ENCODE assay signal across 7 cellular contexts in the genomic region with DNA sequence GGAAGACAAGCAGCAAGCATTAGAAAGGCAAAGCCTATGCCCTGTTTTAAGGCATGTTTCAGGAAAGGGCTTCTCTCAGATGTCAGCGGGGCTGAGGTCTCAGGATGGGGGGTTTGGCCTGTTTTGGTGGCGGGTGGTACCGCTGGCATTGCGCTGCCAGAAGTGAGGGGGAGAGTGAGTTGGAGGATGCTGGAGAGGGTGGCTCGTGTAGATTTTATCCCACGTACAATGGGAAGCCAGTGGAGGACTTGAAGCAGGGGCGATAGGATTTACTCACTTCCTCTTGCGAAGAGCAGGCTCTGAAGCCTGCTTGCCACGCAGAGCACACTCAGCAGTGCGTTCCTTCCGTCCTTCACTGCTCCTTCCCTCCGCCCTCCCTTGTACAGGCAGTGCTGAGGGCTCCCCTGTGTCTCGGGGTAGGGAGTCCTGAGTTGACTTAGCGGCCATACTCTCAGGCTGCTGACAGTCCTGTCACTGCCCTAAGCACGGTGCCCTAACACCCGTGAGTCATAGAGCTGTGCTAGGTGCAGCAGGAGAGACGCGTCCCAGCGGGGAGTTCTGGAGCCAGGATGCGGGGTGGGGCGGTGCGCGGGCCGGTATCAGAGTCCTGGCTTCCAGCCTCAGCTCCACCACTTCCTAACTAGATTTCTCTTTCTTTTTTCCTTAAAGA.
DNase-seq lines count a peak whose midpoint lies in the region; ATAC-seq and TF ChIP-seq lines count a peak whose summit lies in the region.

No MANE protein-coding gene starts in this region.

- no peak overlapping the region for H2BK15ac ChIP-seq in IMR-90 (ENCODE audit: low read depth, low read length)

- DNase-seq in IMR-90 (peak; percentile 81), heart left ventricle (peak in 2 of 5 donors; percentile 45 to 62), pulmonary artery endothelial cell (ENCODE audit: low read depth, low spot score) (peak; percentile 22), NCI-H2081 (lab: John Stamatoyannopoulos, UW) (no peak), DMS 273 treated with DMSO at 0.1 percent for 48 hours (lab: John Stamatoyannopoulos, UW) (no peak)
- peak; percentile 21 for DNase-seq in activated naive CD4-positive, alpha-beta T cell treated with Interleukin-2 at 50 U/mL for 16 hours

- no peak overlapping the region for H3K18ac ChIP-seq in IMR-90 (ENCODE audit: low read depth, low read length)

- CTCF ChIA-PET in IMR-90 (lab: Yijun Ruan, JAX): interaction anchor here (1.0 kb wide), 1 partner anchor 11 kb away, joined by 4 read pairs; no protein-coding TSS in a partner anchor

- H2AK5ac ChIP-seq in IMR-90 (ENCODE audit: low read depth, low read length): peak overlapping the region; percentile 37; the same call in 1 of the 2 replicates

- peak overlapping the region; percentile 65 for H3K4ac ChIP-seq in IMR-90 (ENCODE audit: low read depth, low read length)

- peak overlapping the region; percentile 86 for H2AFZ ChIP-seq in IMR-90 (replicated peaks; ENCODE audit: low read length, poor library complexity)

- H3K56ac ChIP-seq in IMR-90 (ENCODE audit: extremely low read depth, insufficient read depth, low read length): no peak overlapping the region

- peak overlapping the region; percentile 38 for H2BK5ac ChIP-seq in IMR-90 (ENCODE audit: low read depth, low read length, poor library complexity, severe bottlenecking)

- peak overlapping the region in 1 of 2 experiments; percentile 65; a peak in 3 of 4 replicates for H4K8ac ChIP-seq in IMR-90 (ENCODE audit: low read depth in 2 of 2, low read length in 2 of 2)

- H4K91ac ChIP-seq in IMR-90 (ENCODE audit: insufficient read depth, low read depth, low read length): peak overlapping the region; percentile 45; the same call in 1 of the 2 replicates

- H4K20me1 ChIP-seq in IMR-90 (ENCODE audit: insufficient read depth, low read length): peaks cover 21% of the 10 kb centered on the region; the same call in 1 of the 2 replicates

- no peak for TF ChIP-seq RAD21 in IMR-90 (IDR thresholded peaks at IDR 0.05; ENCODE audit: low read length)

- peak overlapping the region; percentile 16 for H3K9ac ChIP-seq in IMR-90 (ENCODE audit: low read depth, low read length)

- peaks cover 0 to 12% of the 10 kb centered on the region in 2 experiments; a peak in 1 of 4 replicates for H3K79me1 ChIP-seq in IMR-90 (ENCODE audit: low read depth in 1 of 2, low read length in 2 of 2)

- H4K5ac ChIP-seq in IMR-90 (ENCODE audit: low read depth, low read length): peak overlapping the region; percentile 6; the same call in 1 of the 2 replicates

- H3K4me1 ChIP-seq in IMR-90 (ENCODE audit: control insufficient read depth, insufficient read depth, low read length) (peaks cover 12% of the 10 kb centered on the region), heart left ventricle (peaks cover 0 to 49% (median 24%) of the 10 kb centered on the region in 12 donors)

- 28% methylated on average over 6 of the region's 24 CpGs; no CpG with 5 or more reads in 1 of the 2 experiments for WGBS in IMR-90 (ENCODE audit: extremely low coverage in 2 of 2, insufficient read length in 1 of 2), 2 experiments
- WGBS in heart left ventricle, 4 donors: 30 to 48% (median 40%) methylated on average over 21 to 24 of the region's 24 CpGs

- H3K4me3 ChIP-seq in IMR-90 (ENCODE audit: insufficient read depth, low read depth, low read length): no peak overlapping the region
- peak overlapping the region in 10 of 12 donors; percentile 8 to 51 (median 37) for H3K4me3 ChIP-seq in heart left ventricle

- no peaks in the 10 kb centered on the region for H3K27me3 ChIP-seq in IMR-90 (ENCODE audit: control insufficient read depth, insufficient read depth, low read length)
- no peaks in the 10 kb centered on the region for H3K27me3 ChIP-seq in heart left ventricle

- H2BK20ac ChIP-seq in IMR-90 (ENCODE audit: low read depth, low read length): 0 out of 2 replicates have a peak overlapping the region, but pooled peaks have one; percentile 18

- BruUV-seq in IMR-90 (replicated peaks; lab: Mats Ljungman, UMichigan): no TSS peak

- peak overlapping the region; percentile 59; the same call in 1 of the 2 replicates for H2BK120ac ChIP-seq in IMR-90 (ENCODE audit: low read depth, low read length)

- no peak for TF ChIP-seq CTCF in IMR-90 (conservative IDR thresholded peaks at IDR 0.05; ENCODE audit: low read depth, low read length)
- no peak for TF ChIP-seq CTCF in heart left ventricle (IDR thresholded peaks at IDR 0.05)

- H2AK9ac ChIP-seq in IMR-90 (replicated peaks; ENCODE audit: low read depth, low read length, poor library complexity): peak overlapping the region; percentile 18

- intact Hi-C loops in IMR-90 (cut with micrococcal nuclease): loop anchor here (10.0 kb wide), 3 partner anchors 305 to 465 kb away; no protein-coding TSS in a partner anchor
- intact Hi-C loops in heart left ventricle (cut with DNase I): loop anchor here (5.0 to 10.0 kb wide), 10 partner anchors 125 to 728 kb away; a partner anchor contains a TSS

- peak overlapping the region; percentile 30 for H3K4me2 ChIP-seq in IMR-90 (ENCODE audit: low read depth, low read length)

- ATAC-seq in GM19372 (IDR thresholded peaks at IDR 0.05; ENCODE audit: low read depth, unreplicated experiment) (peak; percentile 54), IMR-90 (ENCODE audit: low read depth) (peak; percentile 81), heart left ventricle (peak; percentile 47 to 70 (median 69))

- peak overlapping the region; percentile 46 for H3K23ac ChIP-seq in IMR-90 (ENCODE audit: low read depth, low read length)

- H3K9me3 ChIP-seq in IMR-90 (ENCODE audit: control insufficient read depth, insufficient read depth, low read length) (no peaks in the 10 kb centered on the region), heart left ventricle (no peaks in the 10 kb centered on the region)

- H3K14ac ChIP-seq in IMR-90 (replicated peaks; ENCODE audit: low read depth, low read length): peak overlapping the region; percentile 83

- H3K27ac ChIP-seq in IMR-90 (ENCODE audit: insufficient read depth, low read length): peak overlapping the region; percentile 1; the same call in 1 of the 2 replicates
- H3K27ac ChIP-seq in heart left ventricle: peak overlapping the region in 8 of 12 donors; percentile 12 to 59 (median 22)

- dilution Hi-C loops in IMR-90 (cut with HindIII; ENCODE audit: low sequenced_read_pairs, unreplicated experiment): no loop called here

- POLR2A ChIA-PET in IMR-90 (lab: Charles Lee; ENCODE audit: unreplicated experiment): no interaction called here

- H3K9me1 ChIP-seq in IMR-90 (ENCODE audit: insufficient read depth, low read length): peaks cover 11% of the 10 kb centered on the region; the same call in 1 of the 2 replicates

- H3K36me3 ChIP-seq in IMR-90 (ENCODE audit: control insufficient read depth, insufficient read depth, low read length): no peaks in the 10 kb centered on the region
- no peaks in the 10 kb centered on the region for H3K36me3 ChIP-seq in heart left ventricle

- TF ChIP-seq POLR2A in IMR-90 (IDR thresholded peaks at IDR 0.05; ENCODE audit: low read depth, low read length): no peak
- no peak for TF ChIP-seq POLR2A in heart left ventricle (IDR thresholded peaks at IDR 0.05)

- in situ Hi-C loops in IMR-90 (cut with MboI; ENCODE audit: low sequenced_read_pairs): loop anchor here (10.0 kb wide), 3 partner anchors 115 to 725 kb away; no protein-coding TSS in a partner anchor

TF ChIP-seq in IMR-90, 13 proteins besides CTCF, POLR2A, EP300 and RAD21:
- TF ChIP-seq RFX5 (IDR thresholded peaks at IDR 0.05; ENCODE audit: low read depth, low read length): no peak
- TF ChIP-seq BHLHE40 (IDR thresholded peaks at IDR 0.05; ENCODE audit: low read depth, low read length): no peak
- no peak for TF ChIP-seq RCOR1 (IDR thresholded peaks at IDR 0.05; ENCODE audit: insufficient replicate concordance, low read length)
- no peak for TF ChIP-seq CHD1 (IDR thresholded peaks at IDR 0.05; ENCODE audit: low read depth, low read length)
- TF ChIP-seq, protein P1, sequence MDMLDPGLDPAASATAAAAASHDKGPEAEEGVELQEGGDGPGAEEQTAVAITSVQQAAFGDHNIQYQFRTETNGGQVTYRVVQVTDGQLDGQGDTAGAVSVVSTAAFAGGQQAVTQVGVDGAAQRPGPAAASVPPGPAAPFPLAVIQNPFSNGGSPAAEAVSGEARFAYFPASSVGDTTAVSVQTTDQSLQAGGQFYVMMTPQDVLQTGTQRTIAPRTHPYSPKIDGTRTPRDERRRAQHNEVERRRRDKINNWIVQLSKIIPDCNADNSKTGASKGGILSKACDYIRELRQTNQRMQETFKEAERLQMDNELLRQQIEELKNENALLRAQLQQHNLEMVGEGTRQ (IDR thresholded peaks at IDR 0.05; ENCODE audit: low read depth, low read length): no peak
- no peak for TF ChIP-seq SMC3 (IDR thresholded peaks at IDR 0.05; ENCODE audit: low read depth, low read length)
- TF ChIP-seq MXI1 (IDR thresholded peaks at IDR 0.05; ENCODE audit: borderline replicate concordance, low read depth, low read length): no peak
- TF ChIP-seq MAFK (IDR thresholded peaks at IDR 0.05; ENCODE audit: low read depth, low read length): no peak
- no peak for TF ChIP-seq CEBPB (IDR thresholded peaks at IDR 0.05; ENCODE audit: low read depth, low read length)
- no peak for TF ChIP-seq MAZ (IDR thresholded peaks at IDR 0.05; ENCODE audit: borderline replicate concordance, low read depth, low read length)
- TF ChIP-seq NFE2L2 (IDR thresholded peaks at IDR 0.05; ENCODE audit: low read depth, low read length): no peak
- TF ChIP-seq, protein P2, sequence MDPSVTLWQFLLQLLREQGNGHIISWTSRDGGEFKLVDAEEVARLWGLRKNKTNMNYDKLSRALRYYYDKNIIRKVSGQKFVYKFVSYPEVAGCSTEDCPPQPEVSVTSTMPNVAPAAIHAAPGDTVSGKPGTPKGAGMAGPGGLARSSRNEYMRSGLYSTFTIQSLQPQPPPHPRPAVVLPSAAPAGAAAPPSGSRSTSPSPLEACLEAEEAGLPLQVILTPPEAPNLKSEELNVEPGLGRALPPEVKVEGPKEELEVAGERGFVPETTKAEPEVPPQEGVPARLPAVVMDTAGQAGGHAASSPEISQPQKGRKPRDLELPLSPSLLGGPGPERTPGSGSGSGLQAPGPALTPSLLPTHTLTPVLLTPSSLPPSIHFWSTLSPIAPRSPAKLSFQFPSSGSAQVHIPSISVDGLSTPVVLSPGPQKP (IDR thresholded peaks at IDR 0.05; ENCODE audit: borderline replicate concordance, low read depth, low read length): no peak
- no peak; the same call in 1 of the 2 replicates for TF ChIP-seq FOS (IDR thresholded peaks at IDR 0.05; ENCODE audit: low read depth, low read length)
TF ChIP-seq in IMR-90: peak in this region for 0.

Comparison
In these comparisons a context has a peak if more than half of its experiments do, and no peak if none do; other contexts are left out.
1. DNase-seq: peak in IMR-90 (single experiment), activated naive CD4-positive, alpha-beta T cell treated with Interleukin-2 at 50 U/mL for 16 hours (single experiment) and pulmonary artery endothelial cell (single experiment); none in NCI-H2081 (0 of 2) and DMS 273 treated with DMSO at 0.1 percent for 48 hours (single experiment).
2. Peak in every context shown above with its lines, with median percentiles within 50 percentile points of each other: ATAC-seq.